Comparison of ENCODE assay signal across 2 cellular contexts in the genomic region with DNA sequence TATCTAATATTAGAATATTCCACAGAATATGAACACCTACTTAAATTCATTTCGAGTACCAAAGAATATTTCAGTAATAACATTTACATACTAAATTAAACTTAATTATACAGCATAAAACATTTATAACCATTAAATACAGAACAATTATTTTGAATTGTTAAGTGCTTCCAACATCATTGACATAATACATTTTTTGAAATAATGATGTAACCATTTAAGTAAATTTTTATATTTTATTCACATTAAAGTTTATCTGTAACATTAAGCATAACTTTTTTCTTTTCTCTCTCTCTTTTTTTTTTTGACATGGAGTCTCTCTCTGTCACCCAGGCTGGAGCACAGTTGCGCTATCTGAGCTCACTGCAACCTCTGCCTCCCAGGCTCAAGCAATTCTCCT.
A peak's percentile ranks its signal among the peaks of the same experiment; 100 is the strongest.
TF ChIP-seq lines count a peak whose summit lies in the region.

No MANE protein-coding gene starts in this region.

TF ChIP-seq in HepG2, 621 proteins besides CTCF, POLR2A, EP300 and RAD21 (continued from another document):
- no peak for TF ChIP-seq ZNF276 (CRISPR knock-in tag; IDR thresholded peaks at IDR 0.05; ENCODE audit: low read depth)

TF ChIP-seq in HEK293, 187 proteins besides CTCF, POLR2A, EP300 and RAD21 (continued from another document):
- TF ChIP-seq, protein P1, sequence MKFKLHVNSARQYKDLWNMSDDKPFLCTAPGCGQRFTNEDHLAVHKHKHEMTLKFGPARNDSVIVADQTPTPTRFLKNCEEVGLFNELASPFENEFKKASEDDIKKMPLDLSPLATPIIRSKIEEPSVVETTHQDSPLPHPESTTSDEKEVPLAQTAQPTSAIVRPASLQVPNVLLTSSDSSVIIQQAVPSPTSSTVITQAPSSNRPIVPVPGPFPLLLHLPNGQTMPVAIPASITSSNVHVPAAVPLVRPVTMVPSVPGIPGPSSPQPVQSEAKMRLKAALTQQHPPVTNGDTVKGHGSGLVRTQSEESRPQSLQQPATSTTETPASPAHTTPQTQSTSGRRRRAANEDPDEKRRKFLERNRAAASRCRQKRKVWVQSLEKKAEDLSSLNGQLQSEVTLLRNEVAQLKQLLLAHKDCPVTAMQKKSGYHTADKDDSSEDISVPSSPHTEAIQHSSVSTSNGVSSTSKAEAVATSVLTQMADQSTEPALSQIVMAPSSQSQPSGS (tag by site-specific recombination; IDR thresholded peaks at IDR 0.05; ENCODE audit: low read depth): peak; percentile 66
